21 cellular contexts compared by ENCODE assay signal in genomic region chr20:36501367-36502006, GRCh38. TPM values are rescaled to one million over a fixed set of nuclear protein-coding genes. Genes with fewer than 3 reads are reported as not detected.
A peak's percentile ranks its signal among the peaks of the same experiment; 100 is the strongest.
DNase-seq lines count a peak whose midpoint lies in the region; ATAC-seq, FAIRE-seq and TF ChIP-seq lines count a peak whose summit lies in the region.
"Had no signal": no experiment of that assay in that cellular context is flagged by ENCODE, and none has a peak within 500 bp of the region (broad histone marks: within the 10 kb centered on the region; RNA-seq: fewer than 3 reads in every experiment).

No MANE protein-coding gene starts in this region.

- FAIRE-seq in GM12878 (lab: Jason Lieb, UNC): no peak
- FAIRE-seq in GM12891 (lab: Jason Lieb, UNC): no peak
- FAIRE-seq: A204.1, D721Med had no signal

- no peak overlapping the region for H3K27ac ChIP-seq in GM12878 (ENCODE audit: control insufficient read depth, insufficient read depth)
- H3K27ac ChIP-seq: adrenal gland, HL-60, left lung had no signal

- H3K9ac ChIP-seq in GM12878 (ENCODE audit: control insufficient read depth, insufficient read depth, low read length): no peak overlapping the region

- TF ChIP-seq POLR2A in GM12878 (IDR thresholded peaks at IDR 0.05; ENCODE audit: low read depth, low read length) (no peak), GM12891 (IDR thresholded peaks at IDR 0.05; ENCODE audit: low read depth, low read length) (no peak)

- intact Hi-C loops in GM12878 (cut with micrococcal nuclease; ENCODE audit: unreplicated experiment): no loop called here

- H3K4me1 Mint-ChIP-seq in activated CD4-positive, alpha-beta T cell treated with anti-CD3 and anti-CD28 coated beads, Interleukin-2, amount 10 ng/mL, durations not matched to agents 7 days and 5 days: peaks cover 4% of the 10 kb centered on the region
- H3K4me1 Mint-ChIP-seq: mesothelial cell of epicardium, nephron progenitor cell had no signal

- ATAC-seq in GM12878: peak; percentile 87
- ATAC-seq in GM18868 (IDR thresholded peaks at IDR 0.05; ENCODE audit: unreplicated experiment): no peak
- ATAC-seq: heart right ventricle, left lung had no signal

- POLR2A ChIA-PET in activated CD4-positive, alpha-beta T cell treated with anti-CD3 and anti-CD28 coated beads, Interleukin-2, amount 10 ng/mL, durations not matched to agents 7 days and 5 days (lab: Charles Lee): no interaction called here
- POLR2A ChIA-PET in GM12878 (lab: Charles Lee): interaction anchor here (0.6 to 1.5 kb wide), 8 partner anchors 10 to 98 kb away, joined by 3 to 5 read pairs (median 3); no protein-coding TSS in a partner anchor

- RAD21 ChIA-PET in GM12878 (lab: Charles Lee; ENCODE audit: unreplicated experiment): interaction anchor here (1.1 to 3.3 kb wide), 7 partner anchors 10 to 418 kb away, joined by 3 to 24 read pairs (median 4); no protein-coding TSS in a partner anchor

- CTCF ChIA-PET in activated CD4-positive, alpha-beta T cell treated with anti-CD3 and anti-CD28 coated beads, Interleukin-2, amount 10 ng/mL, durations not matched to agents 7 days and 5 days (lab: Charles Lee): interaction anchor here (0.9 to 1.2 kb wide), 2 partner anchors 10 to 15 kb away, joined by 3 read pairs; no protein-coding TSS in a partner anchor
- CTCF ChIA-PET in GM12878 (lab: Yijun Ruan, JAX): interaction anchor here (0.7 to 1.7 kb wide), 6 partner anchors 8 to 418 kb away, joined by 3 to 5 read pairs (median 4); no protein-coding TSS in a partner anchor

- in situ Hi-C loops in GM12878 (cut with MboI): no loop called here

- H4K20me1 ChIP-seq in GM12878 (ENCODE audit: control insufficient read depth, insufficient read depth): no peaks in the 10 kb centered on the region

- TF ChIP-seq CTCF in GM12878 (IDR thresholded peaks at IDR 0.05 in 2 of 3, conservative IDR thresholded peaks at IDR 0.05 in 1 of 3; ENCODE audit: control insufficient read depth in 2 of 3, extremely low read depth in 1 of 3, insufficient read depth in 1 of 3, low read depth in 3 of 3, low read length in 3 of 3): no peak

- H2AFZ ChIP-seq in GM12878 (ENCODE audit: control insufficient read depth, low read depth, low read length): no peak overlapping the region

- no peak overlapping the region for H3K4me2 ChIP-seq in GM12878 (ENCODE audit: control insufficient read depth, insufficient read depth)

- H3K9me3 ChIP-seq in GM12878 (replicated peaks; ENCODE audit: control insufficient read depth, insufficient read depth, low read length): no peaks in the 10 kb centered on the region
- H3K9me3 ChIP-seq: adrenal gland, heart right ventricle, left lung had no signal

- H3K4me3 ChIP-seq in GM12878: no peak overlapping the region
- H3K4me3 ChIP-seq: adrenal gland, heart right ventricle, left lung had no signal

- no peak; a peak in 1 of 4 replicates for TF ChIP-seq EP300 in GM12878 (IDR thresholded peaks at IDR 0.05; ENCODE audit: borderline replicate concordance in 1 of 2, control insufficient read depth in 1 of 2, low read depth in 2 of 2, low read length in 2 of 2)

- H3K27ac Mint-ChIP-seq in activated CD4-positive, alpha-beta T cell treated with anti-CD3 and anti-CD28 coated beads, Interleukin-2, amount 10 ng/mL, durations not matched to agents 7 days and 5 days: no peak overlapping the region
- H3K27ac Mint-ChIP-seq: mesothelial cell of epicardium, progenitor cell of endocrine pancreas had no signal

- 46% methylated on average over 3 of the region's 3 CpGs for WGBS in GM12878 (ENCODE audit: insufficient coverage, insufficient replicate concordance, low lambda C conversion rate, missing lambda C conversion rate)

- H3K9me3 Mint-ChIP-seq in activated CD4-positive, alpha-beta T cell treated with anti-CD3 and anti-CD28 coated beads, Interleukin-2, amount 10 ng/mL, durations not matched to agents 7 days and 5 days: no peaks in the 10 kb centered on the region
- H3K9me3 Mint-ChIP-seq: IgD-negative memory B cell, mesothelial cell of epicardium, nephron progenitor cell had no signal

- H3K27me3 ChIP-seq in GM12878 (replicated peaks in 1 of 2; ENCODE audit: control insufficient read depth in 2 of 2, insufficient read depth in 2 of 2, low read length in 1 of 2): no peaks in the 10 kb centered on the region
- H3K27me3 ChIP-seq: adrenal gland, heart right ventricle, left lung had no signal

- peaks cover 11% of the 10 kb centered on the region for H3K36me3 Mint-ChIP-seq in activated CD4-positive, alpha-beta T cell treated with anti-CD3 and anti-CD28 coated beads, Interleukin-2, amount 10 ng/mL, durations not matched to agents 7 days and 5 days (ENCODE audit: low read depth)

- no peaks in the 10 kb centered on the region for H3K4me1 ChIP-seq in GM12878 (ENCODE audit: control insufficient read depth, insufficient read depth, low read length)
- H3K4me1 ChIP-seq: left lung had no signal

- H3K27me3 Mint-ChIP-seq in activated CD4-positive, alpha-beta T cell treated with anti-CD3 and anti-CD28 coated beads, Interleukin-2, amount 10 ng/mL, durations not matched to agents 7 days and 5 days: no peaks in the 10 kb centered on the region
- H3K27me3 Mint-ChIP-seq: IgD-negative memory B cell, progenitor cell of endocrine pancreas had no signal

- peak; percentile 18 for DNase-seq in activated CD4-positive, alpha-beta T cell treated with anti-CD3 and anti-CD28 coated beads for 48 hours
- DNase-seq in activated CD4-positive, alpha-beta T cell treated with anti-CD3 and anti-CD28 coated beads, Interleukin-2, amount 10 ng/mL, durations not matched to agents 7 days and 5 days: no peak
- DNase-seq in stimulated activated naive CD4-positive, alpha-beta T cell treated with Interleukin-2 at 50 U/mL for 16 hours (lab: John Stamatoyannopoulos, UW): peak; percentile 8
- no peak for DNase-seq in stimulated activated naive CD4-positive, alpha-beta T cell (lab: John Stamatoyannopoulos, UW)
- DNase-seq in GM12878 (ENCODE audit: low read depth, low spot score): no peak
- DNase-seq in NCI-H2081 treated with DMSO at 0.1 percent for 48 hours (lab: John Stamatoyannopoulos, UW): no peak
- DNase-seq in GM12891 (ENCODE audit: insufficient read length, low spot score): no peak
- DNase-seq: heart right ventricle; left lung; NCI-H524 treated with DMSO at 0.1 percent for 48 hours; nephron progenitor cell; stimulated activated CD4-positive, alpha-beta T cell treated with anti-CD3 and anti-CD28 coated beads, Interleukin-4, amount 100 ng/mL, for 4 hours; T1000 had no signal

- no TSS peak for BruUV-seq in GM12878 (replicated peaks; lab: Mats Ljungman, UMichigan)

- peaks cover 14 to 19% of the 10 kb centered on the region in 2 experiments; a peak in 3 of 4 replicates for H3K36me3 ChIP-seq in GM12878 (ENCODE audit: control insufficient read depth in 2 of 2, insufficient read depth in 2 of 2, low read length in 1 of 2)

- SMC1A ChIA-PET in GM12878 (lab: Charles Lee; ENCODE audit: uncharacterized antibody, unreplicated experiment): interaction anchor here (0.7 to 2.4 kb wide), 6 partner anchors 9 to 228 kb away, joined by 3 to 10 read pairs (median 4); no protein-coding TSS in a partner anchor

- H3K4me3 Mint-ChIP-seq in activated CD4-positive, alpha-beta T cell treated with anti-CD3 and anti-CD28 coated beads, Interleukin-2, amount 10 ng/mL, durations not matched to agents 7 days and 5 days: no peak overlapping the region
- H3K4me3 Mint-ChIP-seq: IgD-negative memory B cell, mesothelial cell of epicardium, nephron progenitor cell had no signal

- H3K79me2 ChIP-seq in GM12878 (ENCODE audit: control insufficient read depth, insufficient read depth, low read length): no peaks in the 10 kb centered on the region

- no peak for TF ChIP-seq RAD21 in GM12878 (IDR thresholded peaks at IDR 0.05; ENCODE audit: insufficient read depth, low read depth, low read length)

TF ChIP-seq in GM12878, 131 proteins besides CTCF, POLR2A, EP300 and RAD21 (continues in another document):
- TF ChIP-seq HDGF (IDR thresholded peaks at IDR 0.05): no peak
- TF ChIP-seq ZNF274 (IDR thresholded peaks at IDR 0.05; ENCODE audit: insufficient read depth, insufficient read length): no peak
- no peak for TF ChIP-seq WRNIP1 (IDR thresholded peaks at IDR 0.05; ENCODE audit: borderline replicate concordance, low read depth, low read length)
- peak in 1 of 2 experiments; percentile 15; a peak in 1 of 4 replicates for TF ChIP-seq IKZF2 (IDR thresholded peaks at IDR 0.05)
- TF ChIP-seq NFIC (IDR thresholded peaks at IDR 0.05; ENCODE audit: low read depth, low read length): no peak
- TF ChIP-seq NFYA (IDR thresholded peaks at IDR 0.05; ENCODE audit: borderline replicate concordance, low read depth, low read length): no peak
- TF ChIP-seq JUNB (IDR thresholded peaks at IDR 0.05): no peak

TF ChIP-seq in GM12891, 5 proteins besides CTCF, POLR2A, EP300 and RAD21:
- TF ChIP-seq POU2F2 (IDR thresholded peaks at IDR 0.05; ENCODE audit: low read depth, low read length) (no peak), SPI1 (IDR thresholded peaks at IDR 0.05; ENCODE audit: low read depth, low read length) (no peak), TAF1 (IDR thresholded peaks at IDR 0.05; ENCODE audit: low read depth, low read length) (no peak), PAX5 (IDR thresholded peaks at IDR 0.05; ENCODE audit: insufficient read depth, low read length, severe bottlenecking) (no peak), POLR2AphosphoS5 (IDR thresholded peaks at IDR 0.05; ENCODE audit: low read depth, low read length) (no peak)

RNA-seq across cellular contexts. Expression of gene MYL9, which starts 39.8 kb away (rescaled TPM):
- under 1 TPM; 0.25 to 0.42 TPM for total RNA-seq in activated CD4-positive, alpha-beta T cell treated with anti-CD3 and anti-CD28 coated beads, Interleukin-2, amount 10 ng/mL, durations not matched to agents 7 days and 5 days
- 0.22 TPM in 1 of 2 replicates, not detected in the other for total RNA-seq in GM12878 (2013; cell fraction: nucleolus; rRNA removed)
- total RNA-seq in GM12878 (2014; rRNA removed) (0.11 and 0.28 TPM in 2 replicates), GM12878 (2014; rRNA removed; fragmentation: Illumina TruSeq; extraction: Trizol) (0.37 and 0.54 TPM in 2 replicates), GM12878 (2021) (1.6 and 1.7 TPM in 2 replicates)
- polyA plus RNA-seq in GM12878 (2011; ENCODE audit: low read depth): 0.88 TPM
- polyA plus RNA-seq in GM12878 (2011; rRNA removed) (not detected in 2 replicates), GM12878 (2014; fragmentation: Illumina TruSeq; extraction: Trizol) (0.66 TPM in 1 of 2 replicates, not detected in the other), GM12878 (2014; fragmentation: Nextera tagmentation; extraction: Ambion mirVana) (not detected), GM12878 (2014; rRNA removed) (0.56 and 0.64 TPM in 2 replicates), GM12878 (2016; fragmentation: Nextera tagmentation; extraction: Ambion mirVana) (under 1 TPM; 0.62 to 0.63 TPM)
- polyA plus RNA-seq in GM12878 (2011; cell fraction: cytosol; rRNA removed): 0.03 TPM in 2 replicates
- polyA plus RNA-seq in GM12878 (2011; cell fraction: nucleus; rRNA removed): not detected in 2 replicates
- 2.5 and 2.7 TPM in 2 replicates for polyA plus RNA-seq in GM12878 (2012)
- not detected in 2 replicates for polyA minus RNA-seq in GM12878 (2011; rRNA and poly(A)+ RNA removed)
- polyA minus RNA-seq in GM12878 (2011; cell fraction: cytosol; rRNA and poly(A)+ RNA removed): not detected in 2 replicates
- not detected in 2 replicates for polyA minus RNA-seq in GM12878 (2011; cell fraction: nucleus; rRNA and poly(A)+ RNA removed)
- 16.3 TPM for polyA plus RNA-seq in GM12891 (2012; ENCODE audit: low read depth, missing spikeins)

Comparison
In these comparisons a context has a peak if more than half of its experiments do, and no peak if none do; other contexts are left out.
1. DNase-seq: peak in activated CD4-positive, alpha-beta T cell treated with anti-CD3 and anti-CD28 coated beads for 48 hours (single experiment) and stimulated activated naive CD4-positive, alpha-beta T cell treated with Interleukin-2 at 50 U/mL for 16 hours (single experiment); none in activated CD4-positive, alpha-beta T cell treated with anti-CD3 and anti-CD28 coated beads, Interleukin-2, amount 10 ng/mL, durations not matched to agents 7 days and 5 days (single experiment), stimulated activated naive CD4-positive, alpha-beta T cell (0 of 6), GM12878 (single experiment), NCI-H2081 treated with DMSO at 0.1 percent for 48 hours (single experiment) and GM12891 (single experiment).